Comparison of ENCODE assay signal across 9 cellular contexts in genomic region chr11:57513911-57514537, GRCh38. TPM values are rescaled to one million over a fixed set of nuclear protein-coding genes. Genes with fewer than 3 reads are reported as not detected.
DNase-seq lines count a peak whose midpoint lies in the region; ATAC-seq and TF ChIP-seq lines count a peak whose summit lies in the region.
"Had no signal": no experiment of that assay in that cellular context is flagged by ENCODE, and none has a peak within 500 bp of the region (broad histone marks: within the 10 kb centered on the region; RNA-seq: fewer than 3 reads in every experiment).

No MANE protein-coding gene starts in this region.

- H3K4me3 ChIP-seq in esophagus (ENCODE audit: low read depth in 1 of 2, low read length in 2 of 2) (peak overlapping the region; percentile 59 to 72), upper lobe of right lung (peak overlapping the region; percentile 97)

- H3K27me3 ChIP-seq in esophagus (ENCODE audit: control insufficient read depth in 1 of 2, insufficient read depth in 2 of 2, low read length in 2 of 2) (no peaks in the 10 kb centered on the region), upper lobe of right lung (no peaks in the 10 kb centered on the region)

- TF ChIP-seq CTCF in upper lobe of right lung (IDR thresholded peaks at IDR 0.05), result no peak

- H3K27ac Mint-ChIP-seq in activated CD4-positive, alpha-beta T cell treated with anti-CD3 and anti-CD28 coated beads, Interleukin-2, amount 10 ng/mL, durations not matched to agents 7 days and 5 days, result peak overlapping the region; percentile 94
- H3K27ac Mint-ChIP-seq in naive thymus-derived CD8-positive, alpha-beta T cell, result peak overlapping the region; percentile 63 to 92 (median 78)

- peak overlapping the region; percentile 99 for H3K4me3 Mint-ChIP-seq in activated CD4-positive, alpha-beta T cell treated with anti-CD3 and anti-CD28 coated beads, Interleukin-2, amount 10 ng/mL, durations not matched to agents 7 days and 5 days
- peak overlapping the region; percentile 95 to 99 (median 98) for H3K4me3 Mint-ChIP-seq in naive thymus-derived CD8-positive, alpha-beta T cell

- CTCF ChIA-PET in activated CD4-positive, alpha-beta T cell treated with anti-CD3 and anti-CD28 coated beads, Interleukin-2, amount 10 ng/mL, durations not matched to agents 7 days and 5 days (lab: Charles Lee), result interaction anchor here (0.9 to 6.5 kb wide), 9 partner anchors 8 to 97 kb away, joined by 3 to 49 read pairs (median 6); partner anchors contain the start of gene RTN4RL2

- peak; percentile 68 for DNase-seq in COLO668 (lab: John Stamatoyannopoulos, UW; ENCODE audit: unreplicated experiment)
- peak; percentile 69 for DNase-seq in KG1 (lab: John Stamatoyannopoulos, UW)
- peak; percentile 43 for DNase-seq in activated CD4-positive, alpha-beta T cell treated with anti-CD3 and anti-CD28 coated beads, Interleukin-2, amount 10 ng/mL, durations not matched to agents 7 days and 5 days
- peak in 6 of 10 donors; percentile 20 to 61 (median 38) for DNase-seq in naive thymus-derived CD8-positive, alpha-beta T cell
- peak; percentile 76 for DNase-seq in upper lobe of right lung
- no peak for DNase-seq in activated gamma-delta T cell (lab: John Stamatoyannopoulos, UW)

- H3K36me3 ChIP-seq in esophagus (ENCODE audit: control insufficient read depth in 2 of 2, insufficient read depth in 2 of 2, low read length in 1 of 2), result no peaks in the 10 kb centered on the region
- H3K36me3 ChIP-seq in upper lobe of right lung, result no peaks in the 10 kb centered on the region

- intact Hi-C loops in upper lobe of right lung (cut with DNase I), result no loop called here

- WGBS in esophagus, 2 donors, result 11 to 14% methylated on average over 27 to 35 of the region's 35 CpGs

- peak; percentile 35 for ATAC-seq in GM21447 (IDR thresholded peaks at IDR 0.05; ENCODE audit: unreplicated experiment)
- ATAC-seq in naive thymus-derived CD8-positive, alpha-beta T cell, result peak; percentile 61 to 62
- ATAC-seq in upper lobe of right lung, result peak; percentile 71

- H3K4me1 ChIP-seq in esophagus (ENCODE audit: control insufficient read depth in 2 of 2, insufficient read depth in 2 of 2, low read length in 1 of 2) (peaks cover 3 to 13% of the 10 kb centered on the region in 2 donors), upper lobe of right lung (peaks cover 12% of the 10 kb centered on the region)

- no peaks in the 10 kb centered on the region for H3K27me3 Mint-ChIP-seq in activated CD4-positive, alpha-beta T cell treated with anti-CD3 and anti-CD28 coated beads, Interleukin-2, amount 10 ng/mL, durations not matched to agents 7 days and 5 days
- no peaks in the 10 kb centered on the region for H3K27me3 Mint-ChIP-seq in naive thymus-derived CD8-positive, alpha-beta T cell

- no peaks in the 10 kb centered on the region for H3K9me3 Mint-ChIP-seq in activated CD4-positive, alpha-beta T cell treated with anti-CD3 and anti-CD28 coated beads, Interleukin-2, amount 10 ng/mL, durations not matched to agents 7 days and 5 days
- H3K9me3 Mint-ChIP-seq in naive thymus-derived CD8-positive, alpha-beta T cell, result no peaks in the 10 kb centered on the region

- POLR2A ChIA-PET in activated CD4-positive, alpha-beta T cell treated with anti-CD3 and anti-CD28 coated beads, Interleukin-2, amount 10 ng/mL, durations not matched to agents 7 days and 5 days (lab: Charles Lee), result no interaction called here
- POLR2A ChIA-PET in naive thymus-derived CD8-positive, alpha-beta T cell (lab: Charles Lee), result interaction anchor here (0.9 to 3.6 kb wide), 9 partner anchors 9 to 178 kb away, joined by 3 to 21 read pairs (median 5); partner anchors contain the start of genes RTN4RL2 and SSRP1

- H3K27ac ChIP-seq in esophagus (ENCODE audit: low read depth in 2 of 2, low read length in 1 of 2) (peak overlapping the region; percentile 15 to 56), upper lobe of right lung (peak overlapping the region; percentile 65)

- H3K36me3 Mint-ChIP-seq in activated CD4-positive, alpha-beta T cell treated with anti-CD3 and anti-CD28 coated beads, Interleukin-2, amount 10 ng/mL, durations not matched to agents 7 days and 5 days (ENCODE audit: low read depth), result peaks cover 2% of the 10 kb centered on the region
- peaks cover 0 to 2% (median 0%) of the 10 kb centered on the region in 3 donors for H3K36me3 Mint-ChIP-seq in naive thymus-derived CD8-positive, alpha-beta T cell

- H3K9me3 ChIP-seq in esophagus (ENCODE audit: control insufficient read depth in 2 of 2, insufficient read depth in 1 of 2, low read depth in 1 of 2, low read length in 1 of 2), result no peaks in the 10 kb centered on the region
- H3K9me3 ChIP-seq in upper lobe of right lung, result no peaks in the 10 kb centered on the region

- peaks cover 33% of the 10 kb centered on the region for H3K4me1 Mint-ChIP-seq in activated CD4-positive, alpha-beta T cell treated with anti-CD3 and anti-CD28 coated beads, Interleukin-2, amount 10 ng/mL, durations not matched to agents 7 days and 5 days
- peaks cover 18 to 41% (median 35%) of the 10 kb centered on the region in 4 donors for H3K4me1 Mint-ChIP-seq in naive thymus-derived CD8-positive, alpha-beta T cell

RNA-seq across cellular contexts. Expression of gene SLC43A1, which starts 1.5 kb away (rescaled TPM):
- 10 to 100 TPM; 22.9 to 23.4 TPM for total RNA-seq in activated CD4-positive, alpha-beta T cell treated with anti-CD3 and anti-CD28 coated beads, Interleukin-2, amount 10 ng/mL, durations not matched to agents 7 days and 5 days
- 1 to 10 TPM; 2.5 to 3.7 TPM for polyA plus RNA-seq in esophagus
- total RNA-seq in naive thymus-derived CD8-positive, alpha-beta T cell, result 10 to 100 TPM; 27.2 to 27.8 TPM
- 10 to 100 TPM; 15.3 to 23.2 (median 21.4) TPM for polyA plus RNA-seq in naive thymus-derived CD8-positive, alpha-beta T cell
- total RNA-seq in upper lobe of right lung, result 12.4 TPM

RNA-seq across cellular contexts. Expression of gene TIMM10, which starts 16.5 kb away (rescaled TPM):
- 10 to 100 TPM; 87.3 to 97.7 TPM for total RNA-seq in activated CD4-positive, alpha-beta T cell treated with anti-CD3 and anti-CD28 coated beads, Interleukin-2, amount 10 ng/mL, durations not matched to agents 7 days and 5 days
- polyA plus RNA-seq in esophagus, result 10 to 100 TPM; 38.8 to 61.6 TPM
- total RNA-seq in naive thymus-derived CD8-positive, alpha-beta T cell, result 10 to 100 TPM; 26.6 to 30.2 TPM
- 10 to 100 TPM; 66.1 to 86.5 (median 70.5) TPM for polyA plus RNA-seq in naive thymus-derived CD8-positive, alpha-beta T cell
- total RNA-seq in upper lobe of right lung, result 34.7 TPM

RNA-seq across cellular contexts. Expression of gene SMTNL1, which starts 23.4 kb away (rescaled TPM):
- not detected for total RNA-seq in activated CD4-positive, alpha-beta T cell treated with anti-CD3 and anti-CD28 coated beads, Interleukin-2, amount 10 ng/mL, durations not matched to agents 7 days and 5 days
- polyA plus RNA-seq in esophagus, result not detected
- total RNA-seq in naive thymus-derived CD8-positive, alpha-beta T cell, result not detected
- under 1 TPM in 2 of 3 donors, not detected in 1; 0.12 to 0.37 TPM for polyA plus RNA-seq in naive thymus-derived CD8-positive, alpha-beta T cell
- not detected for total RNA-seq in upper lobe of right lung
- total RNA-seq: T-helper 1 cell treated with Interleukin-12 subunit alpha and Interleukin-12 subunit beta and Interleukin-4 antibody, amounts not matched to agents 30 ng/mL and 1 ng/mL, for 36 hours had no signal

RNA-seq across cellular contexts. Expression of gene UBE2L6, which starts 53.4 kb away (rescaled TPM):
- total RNA-seq in activated CD4-positive, alpha-beta T cell treated with anti-CD3 and anti-CD28 coated beads, Interleukin-2, amount 10 ng/mL, durations not matched to agents 7 days and 5 days, result 100 to 1,000 TPM; 303 to 350 TPM
- 10 to 100 TPM; 10.3 to 28.1 TPM for polyA plus RNA-seq in esophagus
- 10 to 100 TPM; 61.8 to 66.5 TPM for total RNA-seq in naive thymus-derived CD8-positive, alpha-beta T cell
- 100 to 1,000 TPM; 218 to 246 (median 239) TPM for polyA plus RNA-seq in naive thymus-derived CD8-positive, alpha-beta T cell
- 120 TPM for total RNA-seq in upper lobe of right lung

RNA-seq across cellular contexts. Expression of gene RTN4RL2, which starts 53.7 kb away (rescaled TPM):
- total RNA-seq in activated CD4-positive, alpha-beta T cell treated with anti-CD3 and anti-CD28 coated beads, Interleukin-2, amount 10 ng/mL, durations not matched to agents 7 days and 5 days, result under 1 TPM in 1 of 2 experiments, not detected in 1; 0.35 TPM
- polyA plus RNA-seq in esophagus, result under 1 TPM; 0.20 to 0.49 TPM
- total RNA-seq in naive thymus-derived CD8-positive, alpha-beta T cell, result not detected
- polyA plus RNA-seq in naive thymus-derived CD8-positive, alpha-beta T cell, result under 1 TPM in 2 of 3 donors, not detected in 1; 0.09 to 0.21 TPM
- 3.2 TPM for total RNA-seq in upper lobe of right lung
